Comparison of ENCODE assay signal across 8 cellular contexts in the genomic region with DNA sequence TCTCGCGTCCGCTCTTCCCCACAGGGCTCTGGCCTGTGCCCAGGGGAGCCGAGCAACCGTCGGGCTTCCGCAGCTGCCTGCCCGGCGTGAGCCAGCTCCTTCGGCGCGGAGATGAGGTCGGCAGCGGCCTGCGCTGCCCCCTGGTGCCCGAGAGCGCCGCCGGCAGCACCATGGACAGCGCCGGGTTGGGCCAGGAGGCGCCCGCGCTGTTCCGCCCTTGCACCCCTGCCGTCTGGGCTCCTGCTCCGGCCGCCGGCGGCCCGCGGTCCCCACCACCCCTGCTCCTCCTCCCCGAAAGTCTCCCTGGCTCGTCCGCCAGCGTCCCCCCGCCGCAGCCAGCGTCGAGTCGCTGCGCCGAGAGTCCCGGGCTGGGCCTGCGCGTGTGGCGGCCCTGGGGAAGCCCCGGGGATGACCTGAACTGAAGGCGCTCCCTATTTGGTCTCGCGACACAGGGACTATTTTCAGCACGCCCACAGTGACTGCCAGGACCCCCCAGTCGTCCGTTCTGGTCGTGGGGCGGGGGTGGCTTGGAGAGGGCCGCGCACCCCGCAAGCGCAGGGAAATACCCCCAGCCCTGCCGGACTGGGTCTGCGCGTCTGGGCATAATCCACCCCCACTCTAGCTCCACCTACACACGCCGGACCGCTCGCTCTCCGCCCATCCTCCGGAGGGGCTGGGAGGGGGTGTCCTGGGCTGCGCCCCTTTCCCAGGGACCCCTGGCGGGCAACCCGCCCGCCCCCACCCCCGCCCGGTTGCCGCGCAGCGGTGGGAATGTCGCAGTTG. TPM values are rescaled to one million over a fixed set of nuclear protein-coding genes. Genes with fewer than 3 reads are reported as not detected.
DNase-seq lines count a peak whose midpoint lies in the region; ATAC-seq and TF ChIP-seq lines count a peak whose summit lies in the region.

No MANE protein-coding gene starts in this region.

- H3K27ac ChIP-seq in esophagus muscularis mucosa (replicated peaks in 1 of 4), result no peak overlapping the region

- 1% methylated on average over 14 of the region's 79 CpGs for WGBS in esophagus muscularis mucosa

- TF ChIP-seq CTCF in esophagus muscularis mucosa (IDR thresholded peaks at IDR 0.05), result peak; percentile 83 to 88 (median 84)

- DNase-seq in NCI-H1436 (lab: John Stamatoyannopoulos, UW) (peak; percentile 78), NCI-H1436 treated with DMSO at 0.1 percent for 48 hours (lab: John Stamatoyannopoulos, UW) (no peak), NOMO-1 treated with dmso at 0.1 percent for 144 hours (lab: John Stamatoyannopoulos, UW; ENCODE audit: unreplicated experiment) (peak; percentile 62), activated T-cell treated with anti-CD3 and anti-CD28 coated beads for 4 hours (peak; percentile 58), esophagus muscularis mucosa (ENCODE audit: extremely low spot score) (no peak)
- peak; percentile 88 for DNase-seq in natural killer cell treated with Interleukin-12 subunit alpha and Interleukin-12 subunit beta and Interleukin-15 and Interleukin-18, amount 100 ng/mL, for 72 hours (ENCODE audit: low spot score)
- peak; percentile 60 for DNase-seq in stimulated activated naive B cell treated with anti-CD40 and anti-IgM and Interleukin-4, amounts not matched to agents 10 μg/mL and 1 μg/mL and 100 μg/mL, for 72 hours

- H3K27me3 Mint-ChIP-seq in natural killer cell treated with Interleukin-12 subunit alpha and Interleukin-12 subunit beta and Interleukin-15 and Interleukin-18, amount 100 ng/mL, for 72 hours, result peaks cover 14 to 16% of the 10 kb centered on the region in 2 donors
- peaks cover 62 to 72% of the 10 kb centered on the region in 2 donors for H3K27me3 Mint-ChIP-seq in stimulated activated naive B cell treated with anti-CD40 and anti-IgM and Interleukin-4, amounts not matched to agents 10 μg/mL and 1 μg/mL and 100 μg/mL, for 72 hours

- H3K4me1 ChIP-seq in esophagus muscularis mucosa, result peaks cover 30 to 65% (median 47%) of the 10 kb centered on the region in 4 donors

- no peak for TF ChIP-seq POLR2A in esophagus muscularis mucosa (IDR thresholded peaks at IDR 0.05; ENCODE audit: low read depth)

- no peaks in the 10 kb centered on the region for H3K36me3 Mint-ChIP-seq in natural killer cell treated with Interleukin-12 subunit alpha and Interleukin-12 subunit beta and Interleukin-15 and Interleukin-18, amount 100 ng/mL, for 72 hours
- H3K36me3 Mint-ChIP-seq in stimulated activated naive B cell treated with anti-CD40 and anti-IgM and Interleukin-4, amounts not matched to agents 10 μg/mL and 1 μg/mL and 100 μg/mL, for 72 hours, result peaks cover 2% of the 10 kb centered on the region in 2 donors

- no peaks in the 10 kb centered on the region for H3K9me3 Mint-ChIP-seq in natural killer cell treated with Interleukin-12 subunit alpha and Interleukin-12 subunit beta and Interleukin-15 and Interleukin-18, amount 100 ng/mL, for 72 hours
- H3K9me3 Mint-ChIP-seq in stimulated activated naive B cell treated with anti-CD40 and anti-IgM and Interleukin-4, amounts not matched to agents 10 μg/mL and 1 μg/mL and 100 μg/mL, for 72 hours, result no peaks in the 10 kb centered on the region

- peak; percentile 59 for ATAC-seq in HG03565 (IDR thresholded peaks at IDR 0.05; ENCODE audit: unreplicated experiment)
- peak; percentile 85 to 88 for ATAC-seq in natural killer cell treated with Interleukin-12 subunit alpha and Interleukin-12 subunit beta and Interleukin-15 and Interleukin-18, amount 100 ng/mL, for 72 hours
- ATAC-seq in stimulated activated naive B cell treated with anti-CD40 and anti-IgM and Interleukin-4, amounts not matched to agents 10 μg/mL and 1 μg/mL and 100 μg/mL, for 72 hours (replicated peaks), result peak; percentile 72 to 74

- peaks cover 0 to 9% of the 10 kb centered on the region in 2 donors for H3K4me1 Mint-ChIP-seq in natural killer cell treated with Interleukin-12 subunit alpha and Interleukin-12 subunit beta and Interleukin-15 and Interleukin-18, amount 100 ng/mL, for 72 hours (ENCODE audit: low read depth in 2 of 2)
- H3K4me1 Mint-ChIP-seq in stimulated activated naive B cell treated with anti-CD40 and anti-IgM and Interleukin-4, amounts not matched to agents 10 μg/mL and 1 μg/mL and 100 μg/mL, for 72 hours, result peaks cover 21 to 37% of the 10 kb centered on the region in 2 donors

- peaks cover 26 to 100% (median 68%) of the 10 kb centered on the region in 4 donors for H3K27me3 ChIP-seq in esophagus muscularis mucosa

- H3K9me3 ChIP-seq in esophagus muscularis mucosa, result no peaks in the 10 kb centered on the region

- TF ChIP-seq EP300 in esophagus muscularis mucosa (IDR thresholded peaks at IDR 0.05), result no peak

- no peak overlapping the region for H3K27ac Mint-ChIP-seq in natural killer cell treated with Interleukin-12 subunit alpha and Interleukin-12 subunit beta and Interleukin-15 and Interleukin-18, amount 100 ng/mL, for 72 hours
- peak overlapping the region; percentile 37 for H3K27ac Mint-ChIP-seq in stimulated activated naive B cell treated with anti-CD40 and anti-IgM and Interleukin-4, amounts not matched to agents 10 μg/mL and 1 μg/mL and 100 μg/mL, for 72 hours

- no peaks in the 10 kb centered on the region for H3K36me3 ChIP-seq in esophagus muscularis mucosa

- peak overlapping the region in 1 of 4 donors; percentile 5 for H3K4me3 ChIP-seq in esophagus muscularis mucosa

- no peak overlapping the region for H3K4me3 Mint-ChIP-seq in natural killer cell treated with Interleukin-12 subunit alpha and Interleukin-12 subunit beta and Interleukin-15 and Interleukin-18, amount 100 ng/mL, for 72 hours
- H3K4me3 Mint-ChIP-seq in stimulated activated naive B cell treated with anti-CD40 and anti-IgM and Interleukin-4, amounts not matched to agents 10 μg/mL and 1 μg/mL and 100 μg/mL, for 72 hours, result peak overlapping the region in 1 of 2 donors; percentile 35

- intact Hi-C loops in esophagus muscularis mucosa (cut with DNase I), result loop anchor here (2.0 kb wide), 2 partner anchors 38 to 192 kb away; partner anchors contain the start of gene RNF207

RNA-seq across cellular contexts. Expression of gene HES3, which starts 1.3 kb away (rescaled TPM):
- total RNA-seq in esophagus muscularis mucosa, result not detected
- total RNA-seq in natural killer cell treated with Interleukin-12 subunit alpha and Interleukin-12 subunit beta and Interleukin-15 and Interleukin-18, amount 100 ng/mL, for 72 hours, result not detected

RNA-seq across cellular contexts. Expression of gene ICMT, which starts 9.5 kb away (rescaled TPM):
- 10 to 100 TPM; 60.0 to 89.5 (median 77.8) TPM for total RNA-seq in esophagus muscularis mucosa
- total RNA-seq in natural killer cell treated with Interleukin-12 subunit alpha and Interleukin-12 subunit beta and Interleukin-15 and Interleukin-18, amount 100 ng/mL, for 72 hours, result 10 to 100 TPM; 44.1 to 71.4 TPM

RNA-seq across cellular contexts. Expression of gene GPR153, which starts 15.6 kb away (rescaled TPM):
- 10 to 100 TPM in 2 of 4 donors, 1 to 10 TPM in 2; 5.5 to 11.0 (median 9.3) TPM for total RNA-seq in esophagus muscularis mucosa
- 1 to 10 TPM; 4.6 to 5.6 TPM for total RNA-seq in natural killer cell treated with Interleukin-12 subunit alpha and Interleukin-12 subunit beta and Interleukin-15 and Interleukin-18, amount 100 ng/mL, for 72 hours

RNA-seq across cellular contexts. Expression of gene RNF207, which starts 39.4 kb away (rescaled TPM):
- 10 to 100 TPM; 10.8 to 43.2 (median 20.2) TPM for total RNA-seq in esophagus muscularis mucosa
- total RNA-seq in natural killer cell treated with Interleukin-12 subunit alpha and Interleukin-12 subunit beta and Interleukin-15 and Interleukin-18, amount 100 ng/mL, for 72 hours, result 10 to 100 TPM in 1 of 2 donors, 1 to 10 TPM in 1; 4.2 to 14.2 TPM

RNA-seq across cellular contexts. Expression of gene RPL22, which starts 45.9 kb away (rescaled TPM):
- total RNA-seq in esophagus muscularis mucosa, result 100 to 1,000 TPM; 150 to 225 (median 218) TPM
- 100 to 1,000 TPM; 209 to 355 TPM for total RNA-seq in natural killer cell treated with Interleukin-12 subunit alpha and Interleukin-12 subunit beta and Interleukin-15 and Interleukin-18, amount 100 ng/mL, for 72 hours

Comparison
In these comparisons a context has a peak if more than half of its experiments do, and no peak if none do; other contexts are left out.
1. DNase-seq: peak in NCI-H1436 (single experiment), NOMO-1 treated with dmso at 0.1 percent for 144 hours (single experiment), activated T-cell treated with anti-CD3 and anti-CD28 coated beads for 4 hours (single experiment), natural killer cell treated with Interleukin-12 subunit alpha and Interleukin-12 subunit beta and Interleukin-15 and Interleukin-18, amount 100 ng/mL, for 72 hours (single experiment) and stimulated activated naive B cell treated with anti-CD40 and anti-IgM and Interleukin-4, amounts not matched to agents 10 μg/mL and 1 μg/mL and 100 μg/mL, for 72 hours (single experiment); none in NCI-H1436 treated with DMSO at 0.1 percent for 48 hours (single experiment) and esophagus muscularis mucosa (single experiment).
2. Peak in every context shown above with its lines, with median percentiles within 50 percentile points of each other: ATAC-seq.